9 cellular contexts compared by ENCODE assay signal in the genomic region with DNA sequence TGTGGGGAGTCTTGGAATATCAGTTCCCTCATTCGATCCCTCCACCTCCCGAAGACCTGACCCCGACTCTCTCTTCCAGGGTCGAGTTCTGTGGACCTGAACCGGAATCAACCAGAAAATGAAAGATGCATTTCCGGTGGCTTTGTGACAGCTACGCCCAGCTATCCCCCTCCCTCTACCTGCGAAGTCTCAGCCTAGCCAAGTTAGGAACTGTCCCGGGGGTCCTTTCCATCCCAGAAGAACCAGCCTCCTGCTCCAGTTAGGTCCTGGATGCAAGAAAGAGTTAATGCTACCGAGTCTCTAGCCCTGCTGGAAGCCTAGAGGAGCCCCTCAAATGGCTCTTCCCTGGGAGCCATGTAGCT. TPM values are rescaled to one million over a fixed set of nuclear protein-coding genes. Genes with fewer than 3 reads are reported as not detected.
DNase-seq lines count a peak whose midpoint lies in the region; ATAC-seq, FAIRE-seq and TF ChIP-seq lines count a peak whose summit lies in the region.
"Had no signal": no experiment of that assay in that cellular context is flagged by ENCODE, and none has a peak within 500 bp of the region (broad histone marks: within the 10 kb centered on the region; RNA-seq: fewer than 3 reads in every experiment).

No MANE protein-coding gene starts in this region.

- ATAC-seq in GM18909 (IDR thresholded peaks at IDR 0.05; ENCODE audit: poor library complexity, unreplicated experiment) (peak; percentile 71), HG02763 (IDR thresholded peaks at IDR 0.05; ENCODE audit: unreplicated experiment) (peak; percentile 38)
- ATAC-seq in activated naive CD8-positive, alpha-beta T cell treated with anti-CD3 and anti-CD28 coated beads, Interleukin-2, amount 10 ng/mL, durations not matched to agents 7 days and 5 days (ENCODE audit: low read depth), result peak; percentile 62

- peak overlapping the region; percentile 88 for H3K27ac Mint-ChIP-seq in activated naive CD8-positive, alpha-beta T cell treated with anti-CD3 and anti-CD28 coated beads, Interleukin-2, amount 10 ng/mL, durations not matched to agents 7 days and 5 days

- peaks cover 12% of the 10 kb centered on the region for H3K4me1 Mint-ChIP-seq in activated naive CD8-positive, alpha-beta T cell treated with anti-CD3 and anti-CD28 coated beads, Interleukin-2, amount 10 ng/mL, durations not matched to agents 7 days and 5 days

- no peaks in the 10 kb centered on the region for H3K27me3 Mint-ChIP-seq in activated naive CD8-positive, alpha-beta T cell treated with anti-CD3 and anti-CD28 coated beads, Interleukin-2, amount 10 ng/mL, durations not matched to agents 7 days and 5 days

- H3K4me3 ChIP-seq in neutrophil (ENCODE audit: low read depth in 1 of 2, low read length in 1 of 2), result peak overlapping the region; percentile 58 to 64

- peaks cover 20% of the 10 kb centered on the region for H3K36me3 Mint-ChIP-seq in activated naive CD8-positive, alpha-beta T cell treated with anti-CD3 and anti-CD28 coated beads, Interleukin-2, amount 10 ng/mL, durations not matched to agents 7 days and 5 days

- no peak for DNase-seq in activated naive CD8-positive, alpha-beta T cell treated with anti-CD3 and anti-CD28 coated beads, Interleukin-2, amount 10 ng/mL, durations not matched to agents 7 days and 5 days
- DNase-seq in frontal cortex (ENCODE audit: low spot score in 2 of 2), result no peak
- DNase-seq in amniotic stem cell (lab: John Stamatoyannopoulos, UW), result no peak
- no peak for DNase-seq in NOMO-1 treated with DMSO at 0.1 percent for 48 hours (lab: John Stamatoyannopoulos, UW; ENCODE audit: unreplicated experiment)
- no peak for DNase-seq in mucosa of gallbladder (ENCODE audit: low spot score)

- H3K4me3 Mint-ChIP-seq in activated naive CD8-positive, alpha-beta T cell treated with anti-CD3 and anti-CD28 coated beads, Interleukin-2, amount 10 ng/mL, durations not matched to agents 7 days and 5 days, result peak overlapping the region; percentile 87

- H3K36me3 ChIP-seq in neutrophil, result no peaks in the 10 kb centered on the region

- no peaks in the 10 kb centered on the region for H3K9me3 ChIP-seq in neutrophil

- no peak for FAIRE-seq in frontal cortex (lab: Jason Lieb, UNC)

- TF ChIP-seq CTCF in neutrophil (IDR thresholded peaks at IDR 0.05), result no peak

- H3K27ac ChIP-seq in neutrophil, result peak overlapping the region; percentile 83

- H3K9me3 Mint-ChIP-seq in activated naive CD8-positive, alpha-beta T cell treated with anti-CD3 and anti-CD28 coated beads, Interleukin-2, amount 10 ng/mL, durations not matched to agents 7 days and 5 days, result peaks cover 5% of the 10 kb centered on the region

- POLR2A ChIA-PET in activated naive CD8-positive, alpha-beta T cell treated with anti-CD3 and anti-CD28 coated beads, Interleukin-2, amount 10 ng/mL, durations not matched to agents 7 days and 5 days (lab: Charles Lee), result interaction anchor here (1.0 kb wide), 1 partner anchor 15 kb away, joined by 3 read pairs; no protein-coding TSS in a partner anchor

- H3K27me3 ChIP-seq in neutrophil, result no peaks in the 10 kb centered on the region

- peaks cover 36 to 37% of the 10 kb centered on the region in 2 experiments for H3K4me1 ChIP-seq in neutrophil (ENCODE audit: control insufficient read depth in 1 of 2, insufficient read depth in 1 of 2, low read depth in 1 of 2, low read length in 1 of 2)

RNA-seq across cellular contexts. Expression of a gene that starts 13.4 kb away (rescaled TPM):
- total RNA-seq in activated naive CD8-positive, alpha-beta T cell treated with anti-CD3 and anti-CD28 coated beads, Interleukin-2, amount 10 ng/mL, durations not matched to agents 7 days and 5 days, result not detected
- total RNA-seq in frontal cortex (not detected), mucosa of gallbladder (not detected)
- total RNA-seq: NCI-H460 had no signal

RNA-seq across cellular contexts. Expression of a gene that starts 44.1 kb away (rescaled TPM):
- total RNA-seq in activated naive CD8-positive, alpha-beta T cell treated with anti-CD3 and anti-CD28 coated beads, Interleukin-2, amount 10 ng/mL, durations not matched to agents 7 days and 5 days, result not detected
- total RNA-seq in frontal cortex (not detected), mucosa of gallbladder (not detected)
- total RNA-seq: NCI-H460 had no signal

RNA-seq across cellular contexts. Expression of a gene that starts 48.0 kb away (rescaled TPM):
- 10 to 100 TPM; 15.0 to 17.9 TPM for total RNA-seq in activated naive CD8-positive, alpha-beta T cell treated with anti-CD3 and anti-CD28 coated beads, Interleukin-2, amount 10 ng/mL, durations not matched to agents 7 days and 5 days
- total RNA-seq in frontal cortex (11.0 TPM), mucosa of gallbladder (8.8 TPM)

RNA-seq across cellular contexts. Expression of a gene that starts 48.7 kb away (rescaled TPM):
- total RNA-seq in activated naive CD8-positive, alpha-beta T cell treated with anti-CD3 and anti-CD28 coated beads, Interleukin-2, amount 10 ng/mL, durations not matched to agents 7 days and 5 days, result 1 to 10 TPM; 6.5 to 6.7 TPM
- total RNA-seq in frontal cortex, result 13.0 TPM
- total RNA-seq in mucosa of gallbladder, result 4.7 TPM
